Comparison of ENCODE assay signal across 27 cellular contexts in genomic region chr10:3321123-3321522, GRCh38.
DNase-seq lines count a peak whose midpoint lies in the region; ATAC-seq, FAIRE-seq and TF ChIP-seq lines count a peak whose summit lies in the region.
"Had no signal": no experiment of that assay in that cellular context is flagged by ENCODE, and none has a peak within 500 bp of the region (broad histone marks: within the 10 kb centered on the region; RNA-seq: fewer than 3 reads in every experiment).

No MANE protein-coding gene starts in this region.

- TF ChIP-seq RAD21 in K562 (CRISPR knock-in tag; conservative IDR thresholded peaks at IDR 0.05 in 1 of 2, IDR thresholded peaks at IDR 0.05 in 1 of 2), result no peak

- no peak overlapping the region for H3K27ac ChIP-seq in HEK293 (ENCODE audit: extremely low read depth, low read depth, low read length)
- no peak overlapping the region for H3K27ac ChIP-seq in K562 (ENCODE audit: extremely low read depth, low read depth, low read length)
- H3K27ac ChIP-seq in neural progenitor cell, result no peak overlapping the region
- H3K27ac ChIP-seq: BLaER1 had no signal

- TF ChIP-seq CTCF in HEK293 (tag by site-specific recombination; IDR thresholded peaks at IDR 0.05) (no peak), K562 (IDR thresholded peaks at IDR 0.05 in 2 of 3, conservative IDR thresholded peaks at IDR 0.05 in 1 of 3; ENCODE audit: insufficient read depth in 2 of 3, low read depth in 1 of 3, low read length in 3 of 3) (no peak), neural progenitor cell (IDR thresholded peaks at IDR 0.05) (no peak)
- TF ChIP-seq CTCF in activated CD8-positive, alpha-beta T cell treated with anti-CD3 and anti-CD28 coated beads for 36 hours (IDR thresholded peaks at IDR 0.05), result no peak

- peaks cover 4% of the 10 kb centered on the region; the same call in 1 of the 3 replicates for H3K79me2 ChIP-seq in K562 (ENCODE audit: control insufficient read depth, insufficient read depth, low read length)
- H3K79me2 ChIP-seq in neural progenitor cell (ENCODE audit: low read depth), result no peaks in the 10 kb centered on the region

- no peaks in the 10 kb centered on the region for H3K27me3 ChIP-seq in K562 (ENCODE audit: control insufficient read depth in 2 of 2, insufficient read depth in 2 of 2, low read length in 2 of 2)
- no peaks in the 10 kb centered on the region for H3K27me3 ChIP-seq in neural progenitor cell
- H3K27me3 ChIP-seq: BE2C, BLaER1 had no signal

- BruUV-seq in K562 (replicated peaks; lab: Mats Ljungman, UMichigan), result no TSS peak

- H3K4me2 ChIP-seq in K562 (ENCODE audit: insufficient read depth, low read length) (no peak overlapping the region), neural progenitor cell (no peak overlapping the region)
- H3K4me2 ChIP-seq: BLaER1 had no signal

- H3K9me3 ChIP-seq in HEK293 (ENCODE audit: control insufficient read depth, insufficient read depth, low read depth, low read length) (no peaks in the 10 kb centered on the region), K562 (replicated peaks; ENCODE audit: control insufficient read depth, insufficient read depth, low read depth, low read length) (0 out of 2 replicates have a peak, but pooled peaks cover 2% of the 10 kb centered on the region), neural progenitor cell (ENCODE audit: low read depth) (no peaks in the 10 kb centered on the region)
- H3K9me3 ChIP-seq: BE2C had no signal

- no peaks in the 10 kb centered on the region for H3K9me1 ChIP-seq in K562 (ENCODE audit: control insufficient read depth, insufficient read depth, low read length)

- no peak for DNase-seq in K562 (ENCODE audit: extremely low read depth in 1 of 4, low spot score in 3 of 4)
- no peak for DNase-seq in neural progenitor cell (ENCODE audit: low spot score)
- DNase-seq in activated CD8-positive, alpha-beta T cell treated with anti-CD3 and anti-CD28 coated beads for 36 hours, result no peak
- DNase-seq in NCI-H1105 treated with DMSO at 0.1 percent for 48 hours (lab: John Stamatoyannopoulos, UW), result no peak
- no peak for DNase-seq in NCI-H526 (lab: John Stamatoyannopoulos, UW)
- DNase-seq: 8988T; ACHN; BE2C; C1 segment of cervical spinal cord; CD4-positive, alpha-beta memory T cell; CD4-positive, CD25-positive, alpha-beta regulatory T cell; CD8-positive, alpha-beta memory T cell; COR-L47; DMS 273 treated with DMSO at 0.1 percent for 48 hours; DMS153; DMS53; DMS79; DND-41; EL; GDM1 had no signal

- peak; percentile 58 for ATAC-seq in K562
- ATAC-seq in activated CD8-positive, alpha-beta T cell treated with anti-CD3 and anti-CD28 coated beads for 36 hours, result no peak
- ATAC-seq: GM12878 had no signal

- H3K4me3 Mint-ChIP-seq in neural progenitor cell, result no peak overlapping the region
- H3K4me3 Mint-ChIP-seq in activated CD8-positive, alpha-beta T cell treated with anti-CD3 and anti-CD28 coated beads for 36 hours, result no peak overlapping the region
- H3K4me3 Mint-ChIP-seq: CD14-positive monocyte; CD4-positive, alpha-beta memory T cell; CD8-positive, alpha-beta memory T cell had no signal

- no peaks in the 10 kb centered on the region for H3K4me1 ChIP-seq in HEK293 (ENCODE audit: control insufficient read depth, insufficient read depth, low read length)
- H3K4me1 ChIP-seq in K562 (replicated peaks in 1 of 2; ENCODE audit: control insufficient read depth in 2 of 2, insufficient read depth in 2 of 2, low read length in 2 of 2), result peaks cover 3 to 21% of the 10 kb centered on the region in 2 experiments; a peak in 4 of 5 replicates
- H3K4me1 ChIP-seq in neural progenitor cell, result no peaks in the 10 kb centered on the region
- H3K4me1 ChIP-seq: BE2C, BLaER1 had no signal

- peaks cover 4% of the 10 kb centered on the region for H3K36me3 Mint-ChIP-seq in neural progenitor cell
- H3K36me3 Mint-ChIP-seq in activated CD8-positive, alpha-beta T cell treated with anti-CD3 and anti-CD28 coated beads for 36 hours (ENCODE audit: low read depth), result no peaks in the 10 kb centered on the region
- H3K36me3 Mint-ChIP-seq: CD14-positive monocyte; CD4-positive, alpha-beta memory T cell; CD4-positive, CD25-positive, alpha-beta regulatory T cell; CD8-positive, alpha-beta memory T cell had no signal

- no peaks in the 10 kb centered on the region for H3F3A ChIP-seq in neural progenitor cell (ENCODE audit: low read depth)

- H3K9me3 Mint-ChIP-seq in neural progenitor cell, result peaks cover 18% of the 10 kb centered on the region
- H3K9me3 Mint-ChIP-seq in activated CD8-positive, alpha-beta T cell treated with anti-CD3 and anti-CD28 coated beads for 36 hours, result no peaks in the 10 kb centered on the region
- H3K9me3 Mint-ChIP-seq: CD4-positive, alpha-beta memory T cell; CD8-positive, alpha-beta memory T cell had no signal

- H2AFZ ChIP-seq in K562 (ENCODE audit: low read depth, low read length), result no peak overlapping the region
- H2AFZ ChIP-seq in neural progenitor cell (replicated peaks), result no peak overlapping the region

- intact Hi-C loops in K562 (cut with micrococcal nuclease), result no loop called here
- intact Hi-C loops in activated CD8-positive, alpha-beta T cell treated with anti-CD3 and anti-CD28 coated beads for 36 hours (cut with micrococcal nuclease), result no loop called here

- H4K20me1 ChIP-seq in K562 (replicated peaks; ENCODE audit: control insufficient read depth, insufficient read depth, low read length) (peaks cover 9% of the 10 kb centered on the region; the same call in 1 of the 2 replicates), neural progenitor cell (ENCODE audit: low read depth) (no peaks in the 10 kb centered on the region)
- H4K20me1 ChIP-seq: BLaER1 had no signal

- H3K4me1 Mint-ChIP-seq in neural progenitor cell, result peaks cover 11% of the 10 kb centered on the region
- peaks cover 3% of the 10 kb centered on the region for H3K4me1 Mint-ChIP-seq in activated CD8-positive, alpha-beta T cell treated with anti-CD3 and anti-CD28 coated beads for 36 hours (ENCODE audit: low read depth)
- H3K4me1 Mint-ChIP-seq: CD14-positive monocyte had no signal

- peak overlapping the region; percentile 4 for H3K27ac Mint-ChIP-seq in neural progenitor cell
- no peak overlapping the region for H3K27ac Mint-ChIP-seq in activated CD8-positive, alpha-beta T cell treated with anti-CD3 and anti-CD28 coated beads for 36 hours
- H3K27ac Mint-ChIP-seq: CD14-positive monocyte; CD4-positive, alpha-beta memory T cell had no signal

- POLR2A ChIA-PET in HEK293 (lab: Yijun Ruan, JAX), result no interaction called here
- POLR2A ChIA-PET in K562 (lab: Yijun Ruan, JAX), result no interaction called here
- POLR2A ChIA-PET in activated CD8-positive, alpha-beta T cell treated with anti-CD3 and anti-CD28 coated beads for 36 hours (lab: Charles Lee), result no interaction called here

- H3K4me3 ChIP-seq in HEK293 (ENCODE audit: low read depth, low read length), result no peak overlapping the region
- no peak overlapping the region for H3K4me3 ChIP-seq in K562
- no peak overlapping the region for H3K4me3 ChIP-seq in neural progenitor cell
- H3K4me3 ChIP-seq: BLaER1, GM12878 had no signal

- WGBS in K562 (ENCODE audit: insufficient coverage, low coverage, missing lambda C conversion rate), result 13% methylated on average over 8 of the region's 9 CpGs

- peaks cover 9% of the 10 kb centered on the region for H3K27me3 Mint-ChIP-seq in neural progenitor cell (ENCODE audit: insufficient read depth, low read depth)
- peaks cover 11% of the 10 kb centered on the region for H3K27me3 Mint-ChIP-seq in activated CD8-positive, alpha-beta T cell treated with anti-CD3 and anti-CD28 coated beads for 36 hours

- CTCF ChIA-PET in HEK293 (lab: Yijun Ruan, JAX), result no interaction called here
- CTCF ChIA-PET in K562 (lab: Yijun Ruan, JAX; ENCODE audit: low intra/inter-chr PET ratio), result no interaction called here
- CTCF ChIA-PET in activated CD8-positive, alpha-beta T cell treated with anti-CD3 and anti-CD28 coated beads for 36 hours (lab: Charles Lee), result no interaction called here

- H3K9ac ChIP-seq in K562 (ENCODE audit: insufficient read depth in 1 of 2, low read depth in 2 of 2, low read length in 2 of 2) (no peak overlapping the region), neural progenitor cell (no peak overlapping the region)
- H3K9ac ChIP-seq: BLaER1 had no signal

- no peak for TF ChIP-seq POLR2A in K562 (conservative IDR thresholded peaks at IDR 0.05)

- no peak for TF ChIP-seq EP300 in K562 (IDR thresholded peaks at IDR 0.05; ENCODE audit: low read length)

- H3K36me3 ChIP-seq in HEK293 (ENCODE audit: control insufficient read depth in 2 of 2, insufficient read depth in 1 of 2, low read length in 2 of 2), result no peaks in the 10 kb centered on the region
- no peaks in the 10 kb centered on the region for H3K36me3 ChIP-seq in K562 (ENCODE audit: control insufficient read depth, insufficient read depth, low read length)
- H3K36me3 ChIP-seq in neural progenitor cell, result no peaks in the 10 kb centered on the region
- H3K36me3 ChIP-seq: BE2C, BLaER1 had no signal

- in situ Hi-C loops in K562 (cut with MboI), result no loop called here

- no peak for FAIRE-seq in K562 (lab: Jason Lieb, UNC)
- FAIRE-seq: A204.1, GM12878, GM12892, GM18507 had no signal

TF ChIP-seq in HEK293, 187 proteins besides CTCF, POLR2A, EP300 and RAD21 (continues in another document):
- no peak for TF ChIP-seq GLI4 (tag by site-specific recombination; IDR thresholded peaks at IDR 0.05)

TF ChIP-seq in K562, 482 proteins besides CTCF, POLR2A, EP300 and RAD21 (continues in another document):
- TF ChIP-seq PATZ1 (CRISPR knock-in tag; IDR thresholded peaks at IDR 0.05; ENCODE audit: borderline replicate concordance) (no peak), SLC30A9 (CRISPR knock-in tag; IDR thresholded peaks at IDR 0.05) (no peak), SIN3A (IDR thresholded peaks at IDR 0.05; ENCODE audit: borderline replicate concordance in 2 of 2, control insufficient read depth in 1 of 2, low read depth in 2 of 2, low read length in 2 of 2) (no peak), FIP1L1 (IDR thresholded peaks at IDR 0.05; ENCODE audit: low read depth, low read length, poor library complexity, severe bottlenecking) (no peak), ZKSCAN8 (CRISPR knock-in tag; IDR thresholded peaks at IDR 0.05) (no peak), KLF6 (CRISPR knock-in tag; IDR thresholded peaks at IDR 0.05; ENCODE audit: borderline replicate concordance) (no peak), ETS2 (tag; IDR thresholded peaks at IDR 0.05; ENCODE audit: borderline replicate concordance, poor library complexity, severe bottlenecking) (no peak)

Comparison
In these comparisons a context has a peak if more than half of its experiments do, and no peak if none do; other contexts are left out.
1. Of the 44 proteins assayed by ChIP-seq in both K562 and HEK293: peak only in K562: none; only in HEK293: KLF1; in both: none; in neither: 43.